ENCODE assay signal across 14 cellular contexts in genomic region chr13:44432595-44432994, GRCh38. TPM values are rescaled to one million over a fixed set of nuclear protein-coding genes. Genes with fewer than 3 reads are reported as not detected.
DNase-seq lines count a peak whose midpoint lies in the region; ATAC-seq, FAIRE-seq and TF ChIP-seq lines count a peak whose summit lies in the region.
"Had no signal": no experiment of that assay in that cellular context is flagged by ENCODE, and none has a peak within 500 bp of the region (broad histone marks: within the 10 kb centered on the region; RNA-seq: fewer than 3 reads in every experiment).

No MANE protein-coding gene starts in this region.

- peak overlapping the region; percentile 87 to 94 (median 92) for H3K4me3 Mint-ChIP-seq in nephron
- peak overlapping the region; percentile 5 for H3K4me3 Mint-ChIP-seq in type B pancreatic cell
- H3K4me3 Mint-ChIP-seq: activated CD4-positive, alpha-beta memory T cell treated with anti-CD3 and anti-CD28 coated beads, Interleukin-2, amount 10 ng/mL, durations not matched to agents 7 days and 5 days; CD4-positive, CD25-positive, alpha-beta regulatory T cell; stimulated activated naive B cell treated with anti-CD40 and anti-IgM and Interleukin-4, amounts not matched to agents 10 μg/mL and 1 μg/mL and 100 μg/mL, for 72 hours had no signal

- H3K27me3 Mint-ChIP-seq in nephron (ENCODE audit: low read depth) (no peaks in the 10 kb centered on the region), type B pancreatic cell (no peaks in the 10 kb centered on the region)
- H3K27me3 Mint-ChIP-seq: stimulated activated naive B cell treated with anti-CD40 and anti-IgM and Interleukin-4, amounts not matched to agents 10 μg/mL and 1 μg/mL and 100 μg/mL, for 72 hours had no signal

- H3K4me1 ChIP-seq in RWPE2 (ENCODE audit: insufficient read depth, poor library complexity, severe bottlenecking) (peaks cover 20% of the 10 kb centered on the region), endocrine pancreas (ENCODE audit: control insufficient read depth, insufficient read depth, low read length) (peaks cover 16% of the 10 kb centered on the region)

- H3K4me1 Mint-ChIP-seq in nephron (peaks cover 48% of the 10 kb centered on the region), type B pancreatic cell (ENCODE audit: unreplicated experiment) (peaks cover 35% of the 10 kb centered on the region)

- H3K27me3 ChIP-seq in RWPE2 (ENCODE audit: insufficient read depth, poor library complexity, severe bottlenecking) (no peaks in the 10 kb centered on the region), endocrine pancreas (ENCODE audit: control insufficient read depth, insufficient read depth, low read length) (no peaks in the 10 kb centered on the region)

- H3K36me3 ChIP-seq in RWPE2 (ENCODE audit: low read depth) = peaks cover 39% of the 10 kb centered on the region
- peaks cover 10% of the 10 kb centered on the region for H3K36me3 ChIP-seq in endocrine pancreas (ENCODE audit: control insufficient read depth, insufficient read depth, low read length)

- TF ChIP-seq CTCF in RWPE2 (IDR thresholded peaks at IDR 0.05; ENCODE audit: poor library complexity, severe bottlenecking) (no peak), nephron (IDR thresholded peaks at IDR 0.05; ENCODE audit: unreplicated experiment in 3 of 3) (no peak), type B pancreatic cell (conservative IDR thresholded peaks at IDR 0.05) (no peak)

- ATAC-seq in RWPE2 (ENCODE audit: low read depth) (no peak), HG02763 (IDR thresholded peaks at IDR 0.05; ENCODE audit: unreplicated experiment) (no peak), HG02678 (IDR thresholded peaks at IDR 0.05; ENCODE audit: unreplicated experiment) (no peak)
- ATAC-seq: stimulated activated naive B cell treated with anti-CD40 and anti-IgM and Interleukin-4, amounts not matched to agents 10 μg/mL and 1 μg/mL and 100 μg/mL, for 72 hours had no signal

- DNase-seq in RWPE2 (ENCODE audit: low spot score) (no peak), type B pancreatic cell (ENCODE audit: extremely low spot score, unreplicated experiment) (no peak), frontal cortex (ENCODE audit: low spot score in 2 of 2) (no peak)
- DNase-seq: activated CD4-positive, alpha-beta memory T cell treated with anti-CD3 and anti-CD28 coated beads, Interleukin-2, amount 10 ng/mL, durations not matched to agents 7 days and 5 days; CD4-positive, CD25-positive, alpha-beta regulatory T cell; EL; NCI-H1417 treated with DMSO at 0.1 percent for 48 hours; stimulated activated naive B cell treated with anti-CD40 and anti-IgM and Interleukin-4, amounts not matched to agents 10 μg/mL and 1 μg/mL and 100 μg/mL, for 72 hours had no signal

- H3K27ac Mint-ChIP-seq in nephron = peak overlapping the region; percentile 27 to 47 (median 32)
- H3K27ac Mint-ChIP-seq in type B pancreatic cell = no peak overlapping the region
- H3K27ac Mint-ChIP-seq: activated CD4-positive, alpha-beta memory T cell treated with anti-CD3 and anti-CD28 coated beads, Interleukin-2, amount 10 ng/mL, durations not matched to agents 7 days and 5 days; stimulated activated naive B cell treated with anti-CD40 and anti-IgM and Interleukin-4, amounts not matched to agents 10 μg/mL and 1 μg/mL and 100 μg/mL, for 72 hours had no signal

- no peak overlapping the region for H3K9ac ChIP-seq in endocrine pancreas (ENCODE audit: control insufficient read depth, insufficient read depth, low read length)

- no peak for FAIRE-seq in frontal cortex (lab: Jason Lieb, UNC)
- FAIRE-seq: GM12891 had no signal

- no peaks in the 10 kb centered on the region for H3K9me3 Mint-ChIP-seq in nephron
- H3K9me3 Mint-ChIP-seq in type B pancreatic cell = no peaks in the 10 kb centered on the region
- H3K9me3 Mint-ChIP-seq: activated CD4-positive, alpha-beta memory T cell treated with anti-CD3 and anti-CD28 coated beads, Interleukin-2, amount 10 ng/mL, durations not matched to agents 7 days and 5 days; CD4-positive, CD25-positive, alpha-beta regulatory T cell; stimulated activated naive B cell treated with anti-CD40 and anti-IgM and Interleukin-4, amounts not matched to agents 10 μg/mL and 1 μg/mL and 100 μg/mL, for 72 hours had no signal

- no peaks in the 10 kb centered on the region for H3K9me3 ChIP-seq in RWPE2 (ENCODE audit: severe bottlenecking)
- H3K9me3 ChIP-seq in endocrine pancreas (ENCODE audit: control insufficient read depth, low read length) = no peaks in the 10 kb centered on the region

- no peak overlapping the region for H3K4me3 ChIP-seq in RWPE2 (ENCODE audit: severe bottlenecking)
- H3K4me3 ChIP-seq in endocrine pancreas (ENCODE audit: control insufficient read depth, insufficient read depth, low read length) = peak overlapping the region; percentile 90
- H3K4me3 ChIP-seq: skin epidermis had no signal

- H3K27ac ChIP-seq in RWPE2 (ENCODE audit: poor library complexity, severe bottlenecking) = peak overlapping the region; percentile 89

- H3K36me3 Mint-ChIP-seq in nephron (ENCODE audit: low read depth) (peaks cover 33% of the 10 kb centered on the region), type B pancreatic cell (peaks cover 24% of the 10 kb centered on the region)

RNA-seq across cellular contexts. Expression of gene SERP2, which starts 59.0 kb away (rescaled TPM):
- total RNA-seq in type B pancreatic cell (ENCODE audit: low replicate concordance) (3.6 and 6.1 TPM in 2 replicates), frontal cortex (26.1 TPM)
- total RNA-seq: activated CD4-positive, alpha-beta memory T cell treated with anti-CD3 and anti-CD28 coated beads, Interleukin-2, amount 10 ng/mL, durations not matched to agents 7 days and 5 days; CD4-positive, CD25-positive, alpha-beta regulatory T cell had no signal
